In the genomic region with DNA sequence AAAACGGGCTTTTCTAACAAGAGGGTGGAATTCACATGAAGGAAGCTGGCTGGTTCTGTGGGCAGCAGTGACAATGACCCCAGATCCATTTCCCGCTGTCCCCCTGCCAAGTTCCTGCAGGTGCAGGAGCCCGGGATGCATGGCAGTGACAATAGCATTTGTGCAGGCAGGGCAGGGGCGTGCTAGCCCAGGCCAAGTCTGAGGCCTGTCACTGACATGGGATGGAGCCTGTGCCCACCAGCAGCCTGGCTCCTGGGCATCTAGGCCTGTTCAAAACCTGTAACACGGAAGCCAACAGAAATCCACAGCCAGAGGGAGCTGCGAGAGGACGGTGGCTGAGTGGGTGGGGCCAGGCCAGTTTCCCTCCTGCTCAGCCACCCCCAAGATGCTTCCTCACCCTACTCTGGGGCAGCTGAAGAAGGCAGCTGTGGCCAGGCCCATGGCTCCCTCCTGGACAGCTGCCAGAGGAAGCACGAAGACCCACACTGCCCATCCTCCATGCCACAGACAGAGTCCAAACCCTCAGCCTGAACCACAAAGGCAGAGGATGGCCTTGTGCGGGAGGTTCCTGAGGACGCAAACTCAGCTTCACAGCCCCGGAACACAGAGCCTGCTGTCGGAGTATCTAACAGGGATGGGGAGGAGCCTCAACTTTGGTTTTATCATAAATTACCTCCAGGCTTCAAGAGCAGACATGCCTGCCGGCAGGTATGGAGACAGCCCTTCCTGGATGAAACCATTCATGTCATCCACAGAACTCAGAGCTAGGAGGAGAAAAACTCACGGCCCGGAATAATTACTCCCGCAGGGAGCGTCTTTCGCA, we compare ENCODE assay signal across 1 cellular context.
TF ChIP-seq lines count a peak whose summit lies in the region.

No MANE protein-coding gene starts in this region.

TF ChIP-seq in WTC11, 78 proteins besides CTCF, POLR2A, EP300 and RAD21 (continued from another document):
- TF ChIP-seq, protein P1, sequence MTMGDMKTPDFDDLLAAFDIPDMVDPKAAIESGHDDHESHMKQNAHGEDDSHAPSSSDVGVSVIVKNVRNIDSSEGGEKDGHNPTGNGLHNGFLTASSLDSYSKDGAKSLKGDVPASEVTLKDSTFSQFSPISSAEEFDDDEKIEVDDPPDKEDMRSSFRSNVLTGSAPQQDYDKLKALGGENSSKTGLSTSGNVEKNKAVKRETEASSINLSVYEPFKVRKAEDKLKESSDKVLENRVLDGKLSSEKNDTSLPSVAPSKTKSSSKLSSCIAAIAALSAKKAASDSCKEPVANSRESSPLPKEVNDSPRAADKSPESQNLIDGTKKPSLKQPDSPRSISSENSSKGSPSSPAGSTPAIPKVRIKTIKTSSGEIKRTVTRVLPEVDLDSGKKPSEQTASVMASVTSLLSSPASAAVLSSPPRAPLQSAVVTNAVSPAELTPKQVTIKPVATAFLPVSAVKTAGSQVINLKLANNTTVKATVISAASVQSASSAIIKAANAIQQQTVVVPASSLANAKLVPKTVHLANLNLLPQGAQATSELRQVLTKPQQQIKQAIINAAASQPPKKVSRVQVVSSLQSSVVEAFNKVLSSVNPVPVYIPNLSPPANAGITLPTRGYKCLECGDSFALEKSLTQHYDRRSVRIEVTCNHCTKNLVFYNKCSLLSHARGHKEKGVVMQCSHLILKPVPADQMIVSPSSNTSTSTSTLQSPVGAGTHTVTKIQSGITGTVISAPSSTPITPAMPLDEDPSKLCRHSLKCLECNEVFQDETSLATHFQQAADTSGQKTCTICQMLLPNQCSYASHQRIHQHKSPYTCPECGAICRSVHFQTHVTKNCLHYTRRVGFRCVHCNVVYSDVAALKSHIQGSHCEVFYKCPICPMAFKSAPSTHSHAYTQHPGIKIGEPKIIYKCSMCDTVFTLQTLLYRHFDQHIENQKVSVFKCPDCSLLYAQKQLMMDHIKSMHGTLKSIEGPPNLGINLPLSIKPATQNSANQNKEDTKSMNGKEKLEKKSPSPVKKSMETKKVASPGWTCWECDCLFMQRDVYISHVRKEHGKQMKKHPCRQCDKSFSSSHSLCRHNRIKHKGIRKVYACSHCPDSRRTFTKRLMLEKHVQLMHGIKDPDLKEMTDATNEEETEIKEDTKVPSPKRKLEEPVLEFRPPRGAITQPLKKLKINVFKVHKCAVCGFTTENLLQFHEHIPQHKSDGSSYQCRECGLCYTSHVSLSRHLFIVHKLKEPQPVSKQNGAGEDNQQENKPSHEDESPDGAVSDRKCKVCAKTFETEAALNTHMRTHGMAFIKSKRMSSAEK (CRISPR knock-in tag; IDR thresholded peaks at IDR 0.05; ENCODE audit: borderline replicate concordance) = no peak
- TF ChIP-seq ZNF138 (CRISPR knock-in tag; conservative IDR thresholded peaks at IDR 0.05) (no peak), ZNF512 (CRISPR knock-in tag; IDR thresholded peaks at IDR 0.05; ENCODE audit: borderline replicate concordance) (no peak), NR3C1 (CRISPR knock-in tag; conservative IDR thresholded peaks at IDR 0.05; ENCODE audit: low read depth) (no peak), MYBL2 (CRISPR knock-in tag; IDR thresholded peaks at IDR 0.05) (no peak), FOXP1 (CRISPR knock-in tag; IDR thresholded peaks at IDR 0.05; ENCODE audit: borderline replicate concordance) (no peak)
- TF ChIP-seq, protein P2, sequence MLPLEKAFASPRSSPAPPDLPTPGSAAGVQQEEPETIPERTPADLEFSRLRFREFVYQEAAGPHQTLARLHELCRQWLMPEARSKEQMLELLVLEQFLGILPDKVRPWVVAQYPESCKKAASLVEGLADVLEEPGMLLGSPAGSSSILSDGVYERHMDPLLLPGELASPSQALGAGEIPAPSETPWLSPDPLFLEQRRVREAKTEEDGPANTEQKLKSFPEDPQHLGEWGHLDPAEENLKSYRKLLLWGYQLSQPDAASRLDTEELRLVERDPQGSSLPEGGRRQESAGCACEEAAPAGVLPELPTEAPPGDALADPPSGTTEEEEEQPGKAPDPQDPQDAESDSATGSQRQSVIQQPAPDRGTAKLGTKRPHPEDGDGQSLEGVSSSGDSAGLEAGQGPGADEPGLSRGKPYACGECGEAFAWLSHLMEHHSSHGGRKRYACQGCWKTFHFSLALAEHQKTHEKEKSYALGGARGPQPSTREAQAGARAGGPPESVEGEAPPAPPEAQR (CRISPR knock-in tag; IDR thresholded peaks at IDR 0.05) = no peak
